In the genomic region with DNA sequence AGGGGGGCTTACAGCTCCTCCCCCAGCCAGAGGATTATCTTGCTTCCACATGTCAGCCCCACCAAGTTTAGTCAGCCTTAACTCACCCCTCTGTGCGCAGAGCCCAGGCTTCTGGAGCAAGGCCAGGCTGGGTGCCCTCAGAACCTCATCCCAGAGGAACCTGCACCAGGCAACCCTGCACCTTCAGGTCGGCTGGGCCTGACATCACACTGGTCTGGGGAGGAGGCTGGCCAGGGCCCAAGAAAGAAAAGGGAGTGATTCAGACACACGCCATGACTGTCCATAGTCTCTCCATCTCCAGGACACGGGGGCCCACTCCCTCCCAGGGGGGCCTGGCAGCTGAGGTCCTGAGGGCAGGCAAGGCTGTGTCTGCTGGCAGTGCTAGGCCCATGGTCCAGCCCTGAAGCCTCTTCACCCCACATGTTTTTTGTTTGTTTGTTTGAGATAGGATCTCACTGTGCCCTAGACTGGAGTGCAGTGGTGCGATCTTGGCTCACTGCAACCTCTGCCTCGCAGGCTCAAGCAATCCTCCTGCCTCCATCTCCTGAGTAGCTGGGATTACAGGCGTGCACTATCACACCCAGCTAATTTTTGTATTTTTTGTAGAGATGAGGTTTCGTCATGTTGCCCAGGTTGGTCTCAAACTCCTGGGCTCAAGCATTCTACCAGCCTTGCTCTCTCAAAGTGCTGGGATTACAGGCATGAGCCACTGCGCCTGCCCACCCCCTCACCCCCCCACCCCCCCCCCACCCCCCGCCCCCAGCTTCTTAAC, we compare ENCODE assay signal across 8 cellular contexts. TPM values are rescaled to one million over a fixed set of nuclear protein-coding genes. Genes with fewer than 3 reads are reported as not detected.
A peak's percentile ranks its signal among the peaks of the same experiment; 100 is the strongest.
DNase-seq lines count a peak whose midpoint lies in the region; ATAC-seq lines count a peak whose summit lies in the region.

No MANE protein-coding gene starts in this region.

- no peak overlapping the region for H3K4me3 ChIP-seq in thymus (ENCODE audit: low read length)

- H3K36me3 ChIP-seq in thymus (ENCODE audit: control insufficient read depth, insufficient read depth) = no peaks in the 10 kb centered on the region

- H3K9me3 Mint-ChIP-seq in activated CD8-positive, alpha-beta memory T cell treated with anti-CD3 and anti-CD28 coated beads, Interleukin-2, amount 10 ng/mL, durations not matched to agents 7 days and 5 days (ENCODE audit: low read depth) = no peaks in the 10 kb centered on the region
- H3K9me3 Mint-ChIP-seq in activated naive CD8-positive, alpha-beta T cell treated with anti-CD3 and anti-CD28 coated beads, Interleukin-2, amount 50 U/mL, for 24 hours = no peaks in the 10 kb centered on the region

- peaks cover 63% of the 10 kb centered on the region for H3K4me1 Mint-ChIP-seq in activated CD8-positive, alpha-beta memory T cell treated with anti-CD3 and anti-CD28 coated beads, Interleukin-2, amount 10 ng/mL, durations not matched to agents 7 days and 5 days
- H3K4me1 Mint-ChIP-seq in activated naive CD8-positive, alpha-beta T cell treated with anti-CD3 and anti-CD28 coated beads, Interleukin-2, amount 50 U/mL, for 24 hours = peaks cover 67% of the 10 kb centered on the region

- H3K27ac ChIP-seq in thymus (ENCODE audit: low read depth) = peak overlapping the region; percentile 94

- H3K27me3 Mint-ChIP-seq in activated CD8-positive, alpha-beta memory T cell treated with anti-CD3 and anti-CD28 coated beads, Interleukin-2, amount 10 ng/mL, durations not matched to agents 7 days and 5 days = no peaks in the 10 kb centered on the region
- no peaks in the 10 kb centered on the region for H3K27me3 Mint-ChIP-seq in activated naive CD8-positive, alpha-beta T cell treated with anti-CD3 and anti-CD28 coated beads, Interleukin-2, amount 50 U/mL, for 24 hours

- H3K27ac Mint-ChIP-seq in activated CD8-positive, alpha-beta memory T cell treated with anti-CD3 and anti-CD28 coated beads, Interleukin-2, amount 10 ng/mL, durations not matched to agents 7 days and 5 days = peak overlapping the region; percentile 94
- peak overlapping the region; percentile 94 for H3K27ac Mint-ChIP-seq in activated naive CD8-positive, alpha-beta T cell treated with anti-CD3 and anti-CD28 coated beads, Interleukin-2, amount 50 U/mL, for 24 hours

- H3K4me3 Mint-ChIP-seq in activated CD8-positive, alpha-beta memory T cell treated with anti-CD3 and anti-CD28 coated beads, Interleukin-2, amount 10 ng/mL, durations not matched to agents 7 days and 5 days = peak overlapping the region; percentile 81
- peak overlapping the region; percentile 84 for H3K4me3 Mint-ChIP-seq in activated naive CD8-positive, alpha-beta T cell treated with anti-CD3 and anti-CD28 coated beads, Interleukin-2, amount 50 U/mL, for 24 hours

- DNase-seq in activated CD8-positive, alpha-beta memory T cell treated with anti-CD3 and anti-CD28 coated beads, Interleukin-2, amount 10 ng/mL, durations not matched to agents 7 days and 5 days = no peak
- DNase-seq in activated CD8-positive, alpha-beta memory T cell treated with anti-CD3 and anti-CD28 coated beads for 24 hours = no peak
- DNase-seq in activated naive CD8-positive, alpha-beta T cell treated with anti-CD3 and anti-CD28 coated beads, Interleukin-2, amount 50 U/mL, for 24 hours = no peak
- DNase-seq in islet precursor cell (peak; percentile 80), DMS114 treated with DMSO at 0.1 percent for 48 hours (lab: John Stamatoyannopoulos, UW; ENCODE audit: unreplicated experiment) (no peak)

- 76% methylated on average over 10 of the region's 10 CpGs for WGBS in thymus

- H3K27me3 ChIP-seq in thymus (ENCODE audit: control insufficient read depth, insufficient read depth) = no peaks in the 10 kb centered on the region

- peaks cover 53% of the 10 kb centered on the region for H3K4me1 ChIP-seq in thymus (ENCODE audit: control insufficient read depth, insufficient read depth, low read length)

- CTCF ChIA-PET in activated CD8-positive, alpha-beta memory T cell treated with anti-CD3 and anti-CD28 coated beads, Interleukin-2, amount 10 ng/mL, durations not matched to agents 7 days and 5 days (lab: Charles Lee) = interaction anchor here (0.7 to 12.6 kb wide), 5 partner anchors 10 to 48 kb away, joined by 3 to 192 read pairs (median 129); a partner anchor contains a TSS

- peaks cover 5% of the 10 kb centered on the region for H3K36me3 Mint-ChIP-seq in activated CD8-positive, alpha-beta memory T cell treated with anti-CD3 and anti-CD28 coated beads, Interleukin-2, amount 10 ng/mL, durations not matched to agents 7 days and 5 days
- no peaks in the 10 kb centered on the region for H3K36me3 Mint-ChIP-seq in activated naive CD8-positive, alpha-beta T cell treated with anti-CD3 and anti-CD28 coated beads, Interleukin-2, amount 50 U/mL, for 24 hours (ENCODE audit: low read depth)

- no peaks in the 10 kb centered on the region for H3K9me3 ChIP-seq in thymus (ENCODE audit: control insufficient read depth)

- no peak for ATAC-seq in activated CD8-positive, alpha-beta memory T cell treated with anti-CD3 and anti-CD28 coated beads, Interleukin-2, amount 10 ng/mL, durations not matched to agents 7 days and 5 days
- no peak for ATAC-seq in activated naive CD8-positive, alpha-beta T cell treated with anti-CD3 and anti-CD28 coated beads, Interleukin-2, amount 50 U/mL, for 24 hours
- ATAC-seq in HG03025 (IDR thresholded peaks at IDR 0.05; ENCODE audit: low FRiP score, unreplicated experiment) (no peak), HG02970 (IDR thresholded peaks at IDR 0.05; ENCODE audit: low FRiP score, unreplicated experiment) (no peak)

RNA-seq across cellular contexts. Expression of a gene that starts 11.1 kb away (rescaled TPM):
- total RNA-seq in activated CD8-positive, alpha-beta memory T cell treated with anti-CD3 and anti-CD28 coated beads, Interleukin-2, amount 10 ng/mL, durations not matched to agents 7 days and 5 days = 100 to 1,000 TPM; 150 to 177 TPM
- 101 TPM for polyA plus RNA-seq in thymus
